Comparison of ENCODE assay signal across 21 cellular contexts in genomic region chr16:28096974-28097373, GRCh38. TPM values are rescaled to one million over a fixed set of nuclear protein-coding genes. Genes with fewer than 3 reads are reported as not detected.
A peak's percentile ranks its signal among the peaks of the same experiment; 100 is the strongest.
DNase-seq lines count a peak whose midpoint lies in the region; ATAC-seq and TF ChIP-seq lines count a peak whose summit lies in the region.
"Had no signal": no experiment of that assay in that cellular context is flagged by ENCODE, and none has a peak within 500 bp of the region (broad histone marks: within the 10 kb centered on the region; RNA-seq: fewer than 3 reads in every experiment).

No MANE protein-coding gene starts in this region.

- peak overlapping the region; percentile 16 to 75 for H3K27ac Mint-ChIP-seq in activated naive CD4-positive, alpha-beta T cell treated with anti-CD3 and anti-CD28 coated beads, Interleukin-2, amount 50 U/mL, for 72 hours
- peak overlapping the region in 3 of 5 experiments; percentile 51 to 65 (median 56) for H3K27ac Mint-ChIP-seq in brain
- peak overlapping the region; percentile 53 for H3K27ac Mint-ChIP-seq in memory B cell
- H3K27ac Mint-ChIP-seq in type B pancreatic cell: peak overlapping the region; percentile 63
- H3K27ac Mint-ChIP-seq: progenitor cell of endocrine pancreas had no signal

- ATAC-seq in activated naive CD4-positive, alpha-beta T cell treated with anti-CD3 and anti-CD28 coated beads, Interleukin-2, amount 50 U/mL, for 72 hours: peak in 1 of 2 donors; percentile 13
- no peak for ATAC-seq in memory B cell (ENCODE audit: low read depth)
- no peak for ATAC-seq in GM19452 (IDR thresholded peaks at IDR 0.05; ENCODE audit: unreplicated experiment)
- ATAC-seq in GM19035 (IDR thresholded peaks at IDR 0.05; ENCODE audit: unreplicated experiment): no peak
- ATAC-seq: HCT116, heart left ventricle, left colon, SK-N-SH treated with all-trans-retinoic acid at 6 μM for 48 hours had no signal

- H3K4me1 Mint-ChIP-seq in brain (peaks cover 8% of the 10 kb centered on the region), memory B cell (no peaks in the 10 kb centered on the region), type B pancreatic cell (ENCODE audit: unreplicated experiment) (peaks cover 6% of the 10 kb centered on the region)
- H3K4me1 Mint-ChIP-seq: CD14-positive monocyte had no signal

- TF ChIP-seq CTCF in brain (conservative IDR thresholded peaks at IDR 0.05) (no peak), type B pancreatic cell (conservative IDR thresholded peaks at IDR 0.05) (no peak)

- H3K9me3 Mint-ChIP-seq in activated naive CD4-positive, alpha-beta T cell treated with anti-CD3 and anti-CD28 coated beads, Interleukin-2, amount 50 U/mL, for 72 hours: no peaks in the 10 kb centered on the region
- H3K9me3 Mint-ChIP-seq in brain (no peaks in the 10 kb centered on the region), memory B cell (no peaks in the 10 kb centered on the region), type B pancreatic cell (no peaks in the 10 kb centered on the region)

- H3K4me3 Mint-ChIP-seq in brain (no peak overlapping the region), memory B cell (no peak overlapping the region), type B pancreatic cell (no peak overlapping the region)
- H3K4me3 Mint-ChIP-seq: CD14-positive monocyte had no signal

- no peak for DNase-seq in activated naive CD4-positive, alpha-beta T cell treated with anti-CD3 and anti-CD28 coated beads, Interleukin-2, amount 50 U/mL, for 72 hours (ENCODE audit: low spot score in 2 of 2)
- no peak for DNase-seq in activated naive CD4-positive, alpha-beta T cell (lab: John Stamatoyannopoulos, UW)
- DNase-seq in memory B cell (ENCODE audit: low spot score in 2 of 2) (no peak), type B pancreatic cell (ENCODE audit: extremely low spot score, unreplicated experiment) (no peak)
- no peak for DNase-seq in activated CD4-positive, CD25-positive, alpha-beta regulatory T cell (lab: John Stamatoyannopoulos, UW)
- DNase-seq: brain microvascular endothelial cell, colonic mucosa, KG1, left colon, NCI-H1694 treated with DMSO at 0.1 percent for 48 hours, NCI-H526 treated with DMSO at 0.1 percent for 48 hours, T-helper 9 cell had no signal

- H3K27me3 Mint-ChIP-seq in brain (peaks cover 3% of the 10 kb centered on the region), memory B cell (no peaks in the 10 kb centered on the region), type B pancreatic cell (no peaks in the 10 kb centered on the region)
- H3K27me3 Mint-ChIP-seq: progenitor cell of endocrine pancreas had no signal

- H3K36me3 Mint-ChIP-seq in activated naive CD4-positive, alpha-beta T cell treated with anti-CD3 and anti-CD28 coated beads, Interleukin-2, amount 50 U/mL, for 72 hours: peaks cover 15 to 16% of the 10 kb centered on the region in 2 donors
- H3K36me3 Mint-ChIP-seq in brain: peaks cover 46% of the 10 kb centered on the region
- H3K36me3 Mint-ChIP-seq in memory B cell: peaks cover 28% of the 10 kb centered on the region
- H3K36me3 Mint-ChIP-seq in type B pancreatic cell: peaks cover 20% of the 10 kb centered on the region

RNA-seq across cellular contexts. Expression of gene GSG1L, which starts 33.5 kb away (rescaled TPM):
- under 1 TPM in 1 of 2 donors, not detected in 1; 0.52 TPM for total RNA-seq in activated naive CD4-positive, alpha-beta T cell treated with anti-CD3 and anti-CD28 coated beads, Interleukin-2, amount 50 U/mL, for 72 hours
- 3.6 TPM for polyA plus RNA-seq in brain (ENCODE audit: insufficient read depth, low read depth, low replicate concordance)
- total RNA-seq in type B pancreatic cell (ENCODE audit: low replicate concordance): 1.4 and 26.2 TPM in 2 replicates
- total RNA-seq: vagina had no signal
- polyA plus RNA-seq: CD14-positive monocyte had no signal
